Comparison of ENCODE assay signal across 16 cellular contexts in the genomic region with DNA sequence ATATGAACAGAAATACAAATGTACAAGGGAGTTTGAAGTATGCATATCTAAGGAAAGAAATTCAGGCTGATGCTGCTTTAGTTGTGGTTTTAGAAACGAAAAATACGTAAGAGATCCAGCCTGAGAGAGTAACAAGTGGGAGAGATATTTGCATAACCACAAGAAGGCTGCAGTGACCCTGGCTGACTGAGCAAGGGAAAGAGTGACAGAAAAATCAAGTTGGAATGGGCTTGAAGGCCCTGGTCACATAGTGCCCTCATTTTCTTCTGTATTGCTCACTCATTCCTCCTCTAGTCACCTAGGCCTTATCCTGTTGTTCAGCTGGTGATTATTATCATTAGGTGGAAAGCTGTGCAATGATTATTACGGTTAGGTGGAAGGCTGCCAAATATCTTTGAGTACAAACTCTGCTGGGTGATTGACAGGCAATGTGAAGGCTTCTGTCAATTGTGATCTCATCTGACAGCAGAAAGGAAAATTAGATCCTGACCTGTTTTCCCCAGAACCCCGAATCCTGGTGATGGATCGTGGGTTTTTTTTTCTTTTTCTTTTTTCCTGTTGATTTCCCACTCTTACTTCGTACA.
DNase-seq lines count a peak whose midpoint lies in the region; ATAC-seq and TF ChIP-seq lines count a peak whose summit lies in the region.
"Had no signal": no experiment of that assay in that cellular context is flagged by ENCODE, and none has a peak within 500 bp of the region (broad histone marks: within the 10 kb centered on the region; RNA-seq: fewer than 3 reads in every experiment).

No MANE protein-coding gene starts in this region.

- peaks cover 6% of the 10 kb centered on the region for H3K4me1 ChIP-seq in neuron (ENCODE audit: insufficient read depth, low read length)

- H3K36me3 Mint-ChIP-seq in natural killer cell = peaks cover 12% of the 10 kb centered on the region
- H3K36me3 Mint-ChIP-seq: CD8-positive, alpha-beta memory T cell; naive B cell had no signal

- H3K9me3 ChIP-seq in neuron (ENCODE audit: low read length) = no peaks in the 10 kb centered on the region

- no peak overlapping the region for H3K4me3 Mint-ChIP-seq in natural killer cell
- H3K4me3 Mint-ChIP-seq: CD8-positive, alpha-beta memory T cell; naive B cell; stimulated activated naive CD8-positive, alpha-beta T cell treated with anti-CD3 and anti-CD28 coated beads, Interleukin-15, Interleukin-2, amounts not matched to agents 100 ng/mL and 50 ng/mL, for 24 hours had no signal

- intact Hi-C loops in natural killer cell (cut with micrococcal nuclease) = no loop called here

- no peaks in the 10 kb centered on the region for H3K36me3 ChIP-seq in neuron (ENCODE audit: insufficient read depth, low read length)

- H3K4me1 Mint-ChIP-seq in natural killer cell = no peaks in the 10 kb centered on the region
- H3K4me1 Mint-ChIP-seq: CD8-positive, alpha-beta memory T cell; naive B cell had no signal

- DNase-seq in NCI-H1417 treated with DMSO at 0.1 percent for 48 hours (lab: John Stamatoyannopoulos, UW) = peak; percentile 29
- no peak for DNase-seq in natural killer cell
- DNase-seq in NCI-H146 (lab: John Stamatoyannopoulos, UW) = no peak
- DNase-seq in stimulated activated CD4-positive, alpha-beta T cell treated with anti-CD3 and anti-CD28 coated beads, Interleukin-2, amount 100 ng/mL, for 24 hours = no peak
- DNase-seq: caudate nucleus; CD8-positive, alpha-beta memory T cell; IMR-90; islet precursor cell; naive B cell; NCI-H2171; SHP77 treated with DMSO at 0.1 percent for 48 hours had no signal

- ATAC-seq in GM18870 (IDR thresholded peaks at IDR 0.05; ENCODE audit: unreplicated experiment) (peak; percentile 86), HG02571 (IDR thresholded peaks at IDR 0.05; ENCODE audit: unreplicated experiment) (peak; percentile 65), HG03139 (IDR thresholded peaks at IDR 0.05; ENCODE audit: unreplicated experiment) (no peak), natural killer cell (no peak)

- H3K4me3 ChIP-seq in neuron (ENCODE audit: low read length) = no peak overlapping the region

- H3K9me3 Mint-ChIP-seq in natural killer cell = peaks cover 21 to 34% of the 10 kb centered on the region in 2 donors

- no peak for TF ChIP-seq CTCF in natural killer cell (IDR thresholded peaks at IDR 0.05)

- H3K27me3 Mint-ChIP-seq in natural killer cell (ENCODE audit: low read depth in 2 of 2) = no peaks in the 10 kb centered on the region
- H3K27me3 Mint-ChIP-seq: naive B cell; stimulated activated naive CD8-positive, alpha-beta T cell treated with anti-CD3 and anti-CD28 coated beads, Interleukin-15, Interleukin-2, amounts not matched to agents 100 ng/mL and 50 ng/mL, for 24 hours had no signal

- H3K27me3 ChIP-seq in neuron (ENCODE audit: insufficient read depth, low read length) = no peaks in the 10 kb centered on the region

- H3K27ac Mint-ChIP-seq in natural killer cell = no peak overlapping the region
- H3K27ac Mint-ChIP-seq: CD8-positive, alpha-beta memory T cell; naive B cell; stimulated activated naive CD8-positive, alpha-beta T cell treated with anti-CD3 and anti-CD28 coated beads, Interleukin-15, Interleukin-2, amounts not matched to agents 100 ng/mL and 50 ng/mL, for 24 hours had no signal

- H2AFZ ChIP-seq in neuron (ENCODE audit: low read depth, low read length) = peak overlapping the region; percentile 5

Comparison
In these comparisons a context has a peak if more than half of its experiments do, and no peak if none do; other contexts are left out.
1. ATAC-seq: peak in GM18870 (single experiment) and HG02571 (single experiment); none in HG03139 (single experiment) and natural killer cell (0 of 3).